Comparison of ENCODE assay signal across 25 cellular contexts in the genomic region with DNA sequence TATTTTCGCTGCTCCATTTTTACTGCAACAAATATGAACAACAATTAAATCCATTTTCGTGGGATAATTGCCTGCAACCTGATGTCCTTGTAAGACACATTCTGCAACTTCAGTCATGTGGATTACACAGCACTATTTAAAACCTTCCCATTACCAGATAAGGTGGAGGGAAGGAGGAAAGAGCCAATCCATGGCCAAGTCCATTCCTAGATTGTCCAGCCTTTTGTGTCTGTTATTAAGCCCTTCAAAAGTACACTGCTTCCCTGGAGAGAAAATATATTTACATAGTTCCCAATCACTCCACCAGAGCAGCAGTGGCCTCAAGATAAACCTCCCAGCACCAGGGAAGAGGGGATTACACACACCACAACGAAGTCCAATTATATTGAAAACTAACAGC.
"Had no signal": no experiment of that assay in that cellular context is flagged by ENCODE, and none has a peak within 500 bp of the region (broad histone marks: within the 10 kb centered on the region; RNA-seq: fewer than 3 reads in every experiment).

No MANE protein-coding gene starts in this region.

- DNase-seq: activated B cell treated with CpG ODN at 0.5 μM for 24 hours; activated CD4-positive, alpha-beta T cell treated with anti-CD3 and anti-CD28 coated beads for 1 hour; activated CD4-positive, alpha-beta T cell treated with anti-CD3 and anti-CD28 coated beads, Interleukin-2, amount 10 ng/mL, durations not matched to agents 24 days and 14 days; activated CD4-positive, alpha-beta T cell treated with anti-CD3 and anti-CD28 coated beads, Interleukin-2, amount 50 U/mL, for 48 hours; activated CD8-positive, alpha-beta memory T cell treated with anti-CD3 and anti-CD28 coated beads for 24 hours; activated effector memory CD4-positive, alpha-beta T cell treated with anti-CD3 and anti-CD28 coated beads, Interleukin-2, amount 50 U/mL, for 16 hours; activated naive CD4-positive, alpha-beta T cell treated with Interleukin-2 at 50 U/mL for 16 hours; activated naive CD8-positive, alpha-beta T cell treated with anti-CD3 and anti-CD28 coated beads, Interleukin-2, amount 50 U/mL, for 24 hours; activated T-cell treated with anti-CD3 and anti-CD28 coated beads, Interleukin-2, amount 50 U/mL, for 4 hours; amniotic stem cell; body of pancreas; KG1; NCI-H1092; NCI-H1436; NCI-H187 treated with DMSO at 0.1 percent for 48 hours; NCI-H2081 treated with DMSO at 0.1 percent for 48 hours; NCI-H446; NCI-H524; PC-3; SIG-M5; T-helper 2 cell; T1000 had no signal

- H3K27ac ChIP-seq: ascending aorta, body of pancreas had no signal

- H3K36me3 Mint-ChIP-seq: activated naive CD4-positive, alpha-beta T cell treated with anti-CD3 and anti-CD28 coated beads, Interleukin-2, amount 50 U/mL, for 72 hours; IgD-negative memory B cell had no signal

- H3K4me1 ChIP-seq: ascending aorta, body of pancreas had no signal

- H3K9me3 Mint-ChIP-seq: activated B cell treated with CpG ODN at 0.5 μM for 24 hours; activated CD4-positive, alpha-beta T cell treated with anti-CD3 and anti-CD28 coated beads, Interleukin-2, amount 10 ng/mL, durations not matched to agents 24 days and 14 days; activated naive CD4-positive, alpha-beta T cell treated with anti-CD3 and anti-CD28 coated beads, Interleukin-2, amount 50 U/mL, for 72 hours; activated naive CD8-positive, alpha-beta T cell treated with anti-CD3 and anti-CD28 coated beads, Interleukin-2, amount 50 U/mL, for 24 hours; activated T-cell treated with anti-CD3 and anti-CD28 coated beads, Interleukin-2, amount 50 U/mL, for 4 hours; IgD-negative memory B cell had no signal

- H3K27ac Mint-ChIP-seq: activated B cell treated with CpG ODN at 0.5 μM for 24 hours; activated CD4-positive, alpha-beta T cell treated with anti-CD3 and anti-CD28 coated beads, Interleukin-2, amount 10 ng/mL, durations not matched to agents 24 days and 14 days; activated naive CD4-positive, alpha-beta T cell treated with anti-CD3 and anti-CD28 coated beads, Interleukin-2, amount 50 U/mL, for 72 hours; activated naive CD8-positive, alpha-beta T cell treated with anti-CD3 and anti-CD28 coated beads, Interleukin-2, amount 50 U/mL, for 24 hours; IgD-negative memory B cell had no signal

- H3K9me3 ChIP-seq: ascending aorta, body of pancreas had no signal

- H3K27me3 ChIP-seq: ascending aorta, body of pancreas had no signal

- H3K4me3 Mint-ChIP-seq: activated B cell treated with CpG ODN at 0.5 μM for 24 hours; activated CD4-positive, alpha-beta T cell treated with anti-CD3 and anti-CD28 coated beads, Interleukin-2, amount 10 ng/mL, durations not matched to agents 24 days and 14 days; activated naive CD8-positive, alpha-beta T cell treated with anti-CD3 and anti-CD28 coated beads, Interleukin-2, amount 50 U/mL, for 24 hours; activated T-cell treated with anti-CD3 and anti-CD28 coated beads, Interleukin-2, amount 50 U/mL, for 4 hours; IgD-negative memory B cell had no signal

- ATAC-seq: activated naive CD4-positive, alpha-beta T cell treated with anti-CD3 and anti-CD28 coated beads, Interleukin-2, amount 50 U/mL, for 72 hours; activated naive CD8-positive, alpha-beta T cell treated with anti-CD3 and anti-CD28 coated beads, Interleukin-2, amount 50 U/mL, for 24 hours; activated T-cell treated with anti-CD3 and anti-CD28 coated beads, Interleukin-2, amount 50 U/mL, for 4 hours; body of pancreas; PC-3 had no signal

- H3K27me3 Mint-ChIP-seq: activated B cell treated with CpG ODN at 0.5 μM for 24 hours; activated CD4-positive, alpha-beta T cell treated with anti-CD3 and anti-CD28 coated beads, Interleukin-2, amount 10 ng/mL, durations not matched to agents 24 days and 14 days; activated naive CD8-positive, alpha-beta T cell treated with anti-CD3 and anti-CD28 coated beads, Interleukin-2, amount 50 U/mL, for 24 hours; IgD-negative memory B cell had no signal

- H3K36me3 ChIP-seq: ascending aorta had no signal

- H3K4me1 Mint-ChIP-seq: activated B cell treated with CpG ODN at 0.5 μM for 24 hours; activated CD4-positive, alpha-beta T cell treated with anti-CD3 and anti-CD28 coated beads, Interleukin-2, amount 10 ng/mL, durations not matched to agents 24 days and 14 days; activated naive CD8-positive, alpha-beta T cell treated with anti-CD3 and anti-CD28 coated beads, Interleukin-2, amount 50 U/mL, for 24 hours; IgD-negative memory B cell had no signal

- H3K4me3 ChIP-seq: ascending aorta, body of pancreas had no signal
